ENCODE assay signal across 25 cellular contexts in the genomic region with DNA sequence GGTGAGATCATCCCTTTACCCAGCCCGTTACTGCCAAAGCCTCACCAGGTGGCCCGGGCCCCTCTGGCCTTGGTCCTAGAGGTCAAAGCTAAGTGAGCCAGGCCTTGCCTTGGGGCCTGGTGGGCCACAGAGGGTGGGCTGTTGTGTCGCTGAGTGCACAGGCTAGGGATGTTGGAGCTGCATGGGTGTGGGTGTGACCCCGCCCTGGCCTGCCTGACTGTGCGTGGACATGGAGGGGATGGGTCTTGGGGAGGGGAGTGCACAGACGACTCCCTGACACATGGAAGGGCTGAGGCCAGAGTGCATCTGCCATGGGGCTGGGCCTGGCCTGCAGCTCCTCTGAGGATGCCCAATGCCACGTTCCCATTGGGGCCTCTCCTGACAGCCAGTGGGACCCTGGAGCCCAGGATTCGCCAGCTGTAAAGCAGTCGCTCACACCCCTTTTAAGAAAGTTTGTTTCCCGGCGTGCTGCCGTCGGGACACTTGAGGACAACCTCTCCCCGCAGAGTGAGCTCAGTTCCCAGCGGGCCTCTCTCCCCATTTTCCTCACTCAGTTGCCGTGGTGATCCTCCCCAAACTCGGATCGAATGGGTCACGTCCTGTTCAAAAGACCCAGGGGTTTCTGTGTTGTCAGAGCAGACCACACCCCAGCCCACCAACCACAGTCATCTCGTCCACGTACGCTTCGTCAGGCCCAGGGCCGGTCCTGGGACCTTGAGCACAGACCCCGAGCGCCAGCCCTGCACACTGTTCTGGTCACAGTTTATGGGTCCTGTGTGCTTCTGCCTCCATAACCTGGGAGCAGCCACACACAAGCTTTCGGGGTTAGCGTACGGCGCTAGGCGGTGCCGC.
DNase-seq lines count a peak whose midpoint lies in the region; ATAC-seq and TF ChIP-seq lines count a peak whose summit lies in the region.
"Had no signal": no experiment of that assay in that cellular context is flagged by ENCODE, and none has a peak within 500 bp of the region (broad histone marks: within the 10 kb centered on the region; RNA-seq: fewer than 3 reads in every experiment).

No MANE protein-coding gene starts in this region.

- H3K4me2 ChIP-seq in OCI-LY1 (ENCODE audit: low read length) (peak overlapping the region; percentile 14; the same call in 1 of the 2 replicates), mesenchymal stem cell (ENCODE audit: low read length, poor library complexity, severe bottlenecking) (no peak overlapping the region)
- H3K4me2 ChIP-seq: A549, hepatocyte had no signal

- TF ChIP-seq CTCF in OCI-LY1 (IDR thresholded peaks at IDR 0.05; ENCODE audit: low read length): no peak
- no peak for TF ChIP-seq CTCF in left lung (IDR thresholded peaks at IDR 0.05)

- no peaks in the 10 kb centered on the region for H3K9me3 Mint-ChIP-seq in activated T-cell treated with anti-CD3 and anti-CD28 coated beads, Interleukin-2, amount 50 U/mL, for 24 hours
- H3K9me3 Mint-ChIP-seq: naive B cell had no signal

- no peak overlapping the region for H2AFZ ChIP-seq in OCI-LY1 (ENCODE audit: low read length)
- no peak overlapping the region for H2AFZ ChIP-seq in mesenchymal stem cell (ENCODE audit: low read depth, low read length)
- H2AFZ ChIP-seq: hepatocyte had no signal

- no peak overlapping the region for H3K4me3 ChIP-seq in OCI-LY1 (ENCODE audit: low read depth, low read length, poor library complexity, severe bottlenecking)
- H3K4me3 ChIP-seq in left lung: no peak overlapping the region
- no peak overlapping the region for H3K4me3 ChIP-seq in mesenchymal stem cell (ENCODE audit: insufficient read depth in 1 of 2, low read depth in 1 of 2, low read length in 2 of 2)
- H3K4me3 ChIP-seq: A549, hepatocyte, prostate gland had no signal

- no peak overlapping the region for H4K91ac ChIP-seq in mesenchymal stem cell (ENCODE audit: low read length)

- no peak overlapping the region for H2BK12ac ChIP-seq in mesenchymal stem cell (ENCODE audit: low read length in 2 of 2)

- H3K4ac ChIP-seq in mesenchymal stem cell (ENCODE audit: low read depth in 1 of 2, low read length in 2 of 2): no peak overlapping the region

- 94% methylated on average over 32 of the region's 32 CpGs for WGBS in mesenchymal stem cell

- H3K9ac ChIP-seq in OCI-LY1 (ENCODE audit: low read length): peak overlapping the region; percentile 86; the same call in 1 of the 2 replicates
- H3K9ac ChIP-seq in mesenchymal stem cell (ENCODE audit: low read length): no peak overlapping the region

- peaks cover 79% of the 10 kb centered on the region for H3K36me3 ChIP-seq in OCI-LY1 (ENCODE audit: insufficient read depth, low read length)
- peaks cover 0 to 45% of the 10 kb centered on the region in 2 donors for H3K36me3 ChIP-seq in left lung
- H3K36me3 ChIP-seq in mesenchymal stem cell (ENCODE audit: control insufficient read depth in 1 of 2, insufficient read depth in 2 of 2, low read depth in 1 of 2, low read length in 2 of 2): peaks cover 0 to 15% of the 10 kb centered on the region in 2 experiments
- H3K36me3 ChIP-seq: prostate gland had no signal

- no peaks in the 10 kb centered on the region for H3K79me2 ChIP-seq in OCI-LY1 (ENCODE audit: insufficient read depth, low read length)
- H3K79me2 ChIP-seq: hepatocyte had no signal

- intact Hi-C loops in left lung (cut with DNase I): no loop called here
- intact Hi-C loops in sciatic nerve (cut with DNase I): no loop called here

- no peaks in the 10 kb centered on the region for H3K9me2 ChIP-seq in OCI-LY1 (ENCODE audit: low read depth, low read length)

- DNase-seq in activated T-cell treated with anti-CD3 and anti-CD28 coated beads, Interleukin-2, amount 50 U/mL, for 24 hours: no peak
- DNase-seq in activated T-cell treated with anti-CD3 and anti-CD28 coated beads, Interleukin-2, amount 50 U/mL, for 48 hours: no peak
- DNase-seq in left lung (peak; percentile 24 to 64), sciatic nerve (ENCODE audit: low spot score) (peak; percentile 55), mesenchymal stem cell (no peak), substantia nigra (lab: John Stamatoyannopoulos, UW) (no peak)
- DNase-seq: activated CD4-positive, alpha-beta T cell treated with anti-CD3 and anti-CD28 coated beads for 4 hours; activated CD8-positive, alpha-beta memory T cell treated with anti-CD3 and anti-CD28 coated beads, Interleukin-2, amount 50 U/mL, for 48 hours; activated effector memory CD4-positive, alpha-beta T cell treated with anti-CD3 and anti-CD28 coated beads, Interleukin-2, amount 50 U/mL, for 16 hours; anterior cingulate cortex; C1 segment of cervical spinal cord; central memory CD4-positive, alpha-beta T cell; foreskin keratinocyte; naive B cell; NCI-H1417; NCI-H2171; NCI-H526 treated with DMSO at 0.1 percent for 48 hours; SHP77; stimulated activated CD4-positive, alpha-beta T cell treated with anti-CD3 and anti-CD28 coated beads, Interleukin-4, amount 100 ng/mL, for 4 hours; SW 1271 had no signal

- no peak overlapping the region for H2BK5ac ChIP-seq in mesenchymal stem cell (ENCODE audit: low read depth, low read length, poor library complexity, severe bottlenecking)

- H3K27ac Mint-ChIP-seq in activated T-cell treated with anti-CD3 and anti-CD28 coated beads, Interleukin-2, amount 50 U/mL, for 24 hours: peak overlapping the region; percentile 50

- no peak overlapping the region for H2BK120ac ChIP-seq in mesenchymal stem cell (ENCODE audit: low read depth, low read length)

- no peaks in the 10 kb centered on the region for H3K79me1 ChIP-seq in mesenchymal stem cell (replicated peaks; ENCODE audit: low read length, poor library complexity, severe bottlenecking)

- ATAC-seq in left lung: no peak
- ATAC-seq in sciatic nerve: no peak
- no peak for ATAC-seq in GM21360 (IDR thresholded peaks at IDR 0.05; ENCODE audit: unreplicated experiment)
- ATAC-seq: A549, foreskin keratinocyte had no signal

- peaks cover 65% of the 10 kb centered on the region for H3K4me1 ChIP-seq in OCI-LY1 (ENCODE audit: insufficient read depth, low read length, severe bottlenecking)
- H3K4me1 ChIP-seq in left lung: no peaks in the 10 kb centered on the region
- peaks cover 34% of the 10 kb centered on the region for H3K4me1 ChIP-seq in mesenchymal stem cell (ENCODE audit: control insufficient read depth, insufficient read depth, low read depth, low read length)
- H3K4me1 ChIP-seq: A549, foreskin keratinocyte had no signal

- H3K27me3 ChIP-seq in OCI-LY1 (ENCODE audit: insufficient read depth, low read length) (no peaks in the 10 kb centered on the region), left lung (no peaks in the 10 kb centered on the region), mesenchymal stem cell (ENCODE audit: control insufficient read depth in 1 of 2, insufficient read depth in 1 of 2, low read length in 2 of 2) (no peaks in the 10 kb centered on the region)
- H3K27me3 ChIP-seq: foreskin keratinocyte, hepatocyte had no signal

- H3K14ac ChIP-seq in mesenchymal stem cell (ENCODE audit: low read length in 2 of 2): no peak overlapping the region

- H4K20me1 ChIP-seq in OCI-LY1 (ENCODE audit: insufficient read depth, low read length): no peaks in the 10 kb centered on the region

- H2AK5ac ChIP-seq in mesenchymal stem cell (ENCODE audit: low read length, severe bottlenecking): no peak overlapping the region

- H3K27ac ChIP-seq in OCI-LY1 (ENCODE audit: low read depth, low read length, poor library complexity, severe bottlenecking) (peak overlapping the region; percentile 99), left lung (no peak overlapping the region), mesenchymal stem cell (ENCODE audit: low read length, poor library complexity, severe bottlenecking) (no peak overlapping the region), substantia nigra (ENCODE audit: low read depth, low read length, poor library complexity, severe bottlenecking) (no peak overlapping the region)
- H3K27ac ChIP-seq: A549, foreskin keratinocyte, hepatocyte, prostate gland had no signal

- H3K4me3 Mint-ChIP-seq in activated T-cell treated with anti-CD3 and anti-CD28 coated beads, Interleukin-2, amount 50 U/mL, for 24 hours: no peak overlapping the region
- H3K4me3 Mint-ChIP-seq: naive B cell had no signal

- H3F3A ChIP-seq in OCI-LY1 (ENCODE audit: insufficient read depth, low read length): no peaks in the 10 kb centered on the region

- no peak overlapping the region for H2BK15ac ChIP-seq in mesenchymal stem cell (ENCODE audit: low read depth, poor library complexity, severe bottlenecking)

- no peak overlapping the region for H3K23ac ChIP-seq in mesenchymal stem cell (ENCODE audit: low read length in 2 of 2)

- H3K36me3 Mint-ChIP-seq in activated T-cell treated with anti-CD3 and anti-CD28 coated beads, Interleukin-2, amount 50 U/mL, for 24 hours (ENCODE audit: low read depth): peaks cover 81% of the 10 kb centered on the region

- no peaks in the 10 kb centered on the region for H3K9me3 ChIP-seq in OCI-LY1 (ENCODE audit: low read length)
- H3K9me3 ChIP-seq in left lung: peaks cover 0 to 12% of the 10 kb centered on the region in 2 donors
- no peaks in the 10 kb centered on the region for H3K9me3 ChIP-seq in mesenchymal stem cell (ENCODE audit: control insufficient read depth, low read length)
- H3K9me3 ChIP-seq: A549, prostate gland had no signal

- H3K18ac ChIP-seq in mesenchymal stem cell (ENCODE audit: low read depth in 1 of 2, low read length in 2 of 2): no peak overlapping the region

- H3K27me3 Mint-ChIP-seq in activated T-cell treated with anti-CD3 and anti-CD28 coated beads, Interleukin-2, amount 50 U/mL, for 24 hours: no peaks in the 10 kb centered on the region
- H3K27me3 Mint-ChIP-seq: naive B cell had no signal

- H3K4me1 Mint-ChIP-seq in activated T-cell treated with anti-CD3 and anti-CD28 coated beads, Interleukin-2, amount 50 U/mL, for 24 hours (ENCODE audit: low read depth): peaks cover 27% of the 10 kb centered on the region

- H4K8ac ChIP-seq in mesenchymal stem cell (ENCODE audit: low read length): no peak overlapping the region

Comparison
In these comparisons a context has a peak if more than half of its experiments do, and no peak if none do; other contexts are left out.
1. DNase-seq: peak in left lung (2 of 2) and sciatic nerve (single experiment); none in activated T-cell treated with anti-CD3 and anti-CD28 coated beads, Interleukin-2, amount 50 U/mL, for 24 hours (single experiment), activated T-cell treated with anti-CD3 and anti-CD28 coated beads, Interleukin-2, amount 50 U/mL, for 48 hours (0 of 2), mesenchymal stem cell (single experiment) and substantia nigra (0 of 49).